ENCODE assay signal across 2 cellular contexts in the genomic region with DNA sequence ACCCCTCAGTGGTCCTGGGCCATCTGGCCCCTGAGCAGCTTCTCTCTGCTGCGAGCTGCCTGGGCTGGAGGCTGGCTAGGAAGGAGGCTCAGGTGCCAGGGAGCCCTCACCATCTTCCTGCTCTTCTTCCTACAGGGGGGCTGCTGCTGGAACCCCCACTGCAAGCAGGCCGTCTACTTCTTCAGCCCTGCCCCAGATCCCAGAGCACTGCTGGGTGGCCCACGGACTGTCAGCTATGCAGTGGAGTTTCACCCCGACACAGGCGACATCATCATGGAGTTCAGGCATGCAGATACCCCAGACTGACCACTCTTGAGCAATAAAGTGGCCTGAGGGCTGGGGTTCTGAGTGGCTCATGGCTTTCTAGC.
TF ChIP-seq lines count a peak whose summit lies in the region.

No MANE protein-coding gene starts in this region.

TF ChIP-seq in HepG2, 621 proteins besides CTCF, POLR2A, EP300 and RAD21:
- peak; percentile 1 for TF ChIP-seq AGO2 (optimal IDR thresholded peaks at IDR 0.05; ENCODE audit: low read depth, low read length)
- no peak for TF ChIP-seq SRSF4 (IDR thresholded peaks at IDR 0.05; ENCODE audit: low read depth, low read length, poor library complexity, severe bottlenecking)

TF ChIP-seq in GM12878, 131 proteins besides CTCF, POLR2A, EP300 and RAD21:
- TF ChIP-seq POU2F2 (IDR thresholded peaks at IDR 0.05; ENCODE audit: borderline replicate concordance, low read depth, low read length) (no peak), BRCA1 (IDR thresholded peaks at IDR 0.05; ENCODE audit: low read depth, low read length) (no peak), TCF12 (IDR thresholded peaks at IDR 0.05; ENCODE audit: low read depth, low read length) (no peak), SMAD1 (IDR thresholded peaks at IDR 0.05; ENCODE audit: low read depth, partially characterized antibody) (no peak), TARDBP (IDR thresholded peaks at IDR 0.05; ENCODE audit: borderline replicate concordance) (no peak), RBBP5 (conservative IDR thresholded peaks at IDR 0.05) (no peak), NFYA (IDR thresholded peaks at IDR 0.05; ENCODE audit: borderline replicate concordance, low read depth, low read length) (no peak), RB1 (IDR thresholded peaks at IDR 0.05; ENCODE audit: borderline replicate concordance) (no peak), ASH2L (IDR thresholded peaks at IDR 0.05; ENCODE audit: borderline replicate concordance, low read depth) (no peak), IRF4 (IDR thresholded peaks at IDR 0.05; ENCODE audit: low read depth, low read length) (no peak), ZNF207 (IDR thresholded peaks at IDR 0.05; ENCODE audit: borderline replicate concordance) (no peak), MXI1 (IDR thresholded peaks at IDR 0.05; ENCODE audit: low read depth, low read length) (no peak), JUNB (IDR thresholded peaks at IDR 0.05) (no peak), CREM (IDR thresholded peaks at IDR 0.05; ENCODE audit: low read depth) (no peak), SREBF2 (IDR thresholded peaks at IDR 0.05; ENCODE audit: low read length) (no peak)
- TF ChIP-seq, protein P1, sequence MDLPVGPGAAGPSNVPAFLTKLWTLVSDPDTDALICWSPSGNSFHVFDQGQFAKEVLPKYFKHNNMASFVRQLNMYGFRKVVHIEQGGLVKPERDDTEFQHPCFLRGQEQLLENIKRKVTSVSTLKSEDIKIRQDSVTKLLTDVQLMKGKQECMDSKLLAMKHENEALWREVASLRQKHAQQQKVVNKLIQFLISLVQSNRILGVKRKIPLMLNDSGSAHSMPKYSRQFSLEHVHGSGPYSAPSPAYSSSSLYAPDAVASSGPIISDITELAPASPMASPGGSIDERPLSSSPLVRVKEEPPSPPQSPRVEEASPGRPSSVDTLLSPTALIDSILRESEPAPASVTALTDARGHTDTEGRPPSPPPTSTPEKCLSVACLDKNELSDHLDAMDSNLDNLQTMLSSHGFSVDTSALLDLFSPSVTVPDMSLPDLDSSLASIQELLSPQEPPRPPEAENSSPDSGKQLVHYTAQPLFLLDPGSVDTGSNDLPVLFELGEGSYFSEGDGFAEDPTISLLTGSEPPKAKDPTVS (IDR thresholded peaks at IDR 0.05; ENCODE audit: low read depth, low read length): no peak
- TF ChIP-seq, protein P2, sequence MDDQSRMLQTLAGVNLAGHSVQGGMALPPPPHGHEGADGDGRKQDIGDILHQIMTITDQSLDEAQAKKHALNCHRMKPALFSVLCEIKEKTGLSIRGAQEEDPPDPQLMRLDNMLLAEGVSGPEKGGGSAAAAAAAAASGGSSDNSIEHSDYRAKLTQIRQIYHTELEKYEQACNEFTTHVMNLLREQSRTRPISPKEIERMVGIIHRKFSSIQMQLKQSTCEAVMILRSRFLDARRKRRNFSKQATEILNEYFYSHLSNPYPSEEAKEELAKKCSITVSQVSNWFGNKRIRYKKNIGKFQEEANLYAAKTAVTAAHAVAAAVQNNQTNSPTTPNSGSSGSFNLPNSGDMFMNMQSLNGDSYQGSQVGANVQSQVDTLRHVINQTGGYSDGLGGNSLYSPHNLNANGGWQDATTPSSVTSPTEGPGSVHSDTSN (IDR thresholded peaks at IDR 0.05; ENCODE audit: insufficient replicate concordance, low read depth, low read length): no peak
- TF ChIP-seq, protein P3, sequence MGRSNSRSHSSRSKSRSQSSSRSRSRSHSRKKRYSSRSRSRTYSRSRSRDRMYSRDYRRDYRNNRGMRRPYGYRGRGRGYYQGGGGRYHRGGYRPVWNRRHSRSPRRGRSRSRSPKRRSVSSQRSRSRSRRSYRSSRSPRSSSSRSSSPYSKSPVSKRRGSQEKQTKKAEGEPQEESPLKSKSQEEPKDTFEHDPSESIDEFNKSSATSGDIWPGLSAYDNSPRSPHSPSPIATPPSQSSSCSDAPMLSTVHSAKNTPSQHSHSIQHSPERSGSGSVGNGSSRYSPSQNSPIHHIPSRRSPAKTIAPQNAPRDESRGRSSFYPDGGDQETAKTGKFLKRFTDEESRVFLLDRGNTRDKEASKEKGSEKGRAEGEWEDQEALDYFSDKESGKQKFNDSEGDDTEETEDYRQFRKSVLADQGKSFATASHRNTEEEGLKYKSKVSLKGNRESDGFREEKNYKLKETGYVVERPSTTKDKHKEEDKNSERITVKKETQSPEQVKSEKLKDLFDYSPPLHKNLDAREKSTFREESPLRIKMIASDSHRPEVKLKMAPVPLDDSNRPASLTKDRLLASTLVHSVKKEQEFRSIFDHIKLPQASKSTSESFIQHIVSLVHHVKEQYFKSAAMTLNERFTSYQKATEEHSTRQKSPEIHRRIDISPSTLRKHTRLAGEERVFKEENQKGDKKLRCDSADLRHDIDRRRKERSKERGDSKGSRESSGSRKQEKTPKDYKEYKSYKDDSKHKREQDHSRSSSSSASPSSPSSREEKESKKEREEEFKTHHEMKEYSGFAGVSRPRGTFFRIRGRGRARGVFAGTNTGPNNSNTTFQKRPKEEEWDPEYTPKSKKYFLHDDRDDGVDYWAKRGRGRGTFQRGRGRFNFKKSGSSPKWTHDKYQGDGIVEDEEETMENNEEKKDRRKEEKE (IDR thresholded peaks at IDR 0.05): no peak
- TF ChIP-seq, protein P4, sequence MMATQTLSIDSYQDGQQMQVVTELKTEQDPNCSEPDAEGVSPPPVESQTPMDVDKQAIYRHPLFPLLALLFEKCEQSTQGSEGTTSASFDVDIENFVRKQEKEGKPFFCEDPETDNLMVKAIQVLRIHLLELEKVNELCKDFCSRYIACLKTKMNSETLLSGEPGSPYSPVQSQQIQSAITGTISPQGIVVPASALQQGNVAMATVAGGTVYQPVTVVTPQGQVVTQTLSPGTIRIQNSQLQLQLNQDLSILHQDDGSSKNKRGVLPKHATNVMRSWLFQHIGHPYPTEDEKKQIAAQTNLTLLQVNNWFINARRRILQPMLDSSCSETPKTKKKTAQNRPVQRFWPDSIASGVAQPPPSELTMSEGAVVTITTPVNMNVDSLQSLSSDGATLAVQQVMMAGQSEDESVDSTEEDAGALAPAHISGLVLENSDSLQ (IDR thresholded peaks at IDR 0.05): no peak
- TF ChIP-seq, protein P5, sequence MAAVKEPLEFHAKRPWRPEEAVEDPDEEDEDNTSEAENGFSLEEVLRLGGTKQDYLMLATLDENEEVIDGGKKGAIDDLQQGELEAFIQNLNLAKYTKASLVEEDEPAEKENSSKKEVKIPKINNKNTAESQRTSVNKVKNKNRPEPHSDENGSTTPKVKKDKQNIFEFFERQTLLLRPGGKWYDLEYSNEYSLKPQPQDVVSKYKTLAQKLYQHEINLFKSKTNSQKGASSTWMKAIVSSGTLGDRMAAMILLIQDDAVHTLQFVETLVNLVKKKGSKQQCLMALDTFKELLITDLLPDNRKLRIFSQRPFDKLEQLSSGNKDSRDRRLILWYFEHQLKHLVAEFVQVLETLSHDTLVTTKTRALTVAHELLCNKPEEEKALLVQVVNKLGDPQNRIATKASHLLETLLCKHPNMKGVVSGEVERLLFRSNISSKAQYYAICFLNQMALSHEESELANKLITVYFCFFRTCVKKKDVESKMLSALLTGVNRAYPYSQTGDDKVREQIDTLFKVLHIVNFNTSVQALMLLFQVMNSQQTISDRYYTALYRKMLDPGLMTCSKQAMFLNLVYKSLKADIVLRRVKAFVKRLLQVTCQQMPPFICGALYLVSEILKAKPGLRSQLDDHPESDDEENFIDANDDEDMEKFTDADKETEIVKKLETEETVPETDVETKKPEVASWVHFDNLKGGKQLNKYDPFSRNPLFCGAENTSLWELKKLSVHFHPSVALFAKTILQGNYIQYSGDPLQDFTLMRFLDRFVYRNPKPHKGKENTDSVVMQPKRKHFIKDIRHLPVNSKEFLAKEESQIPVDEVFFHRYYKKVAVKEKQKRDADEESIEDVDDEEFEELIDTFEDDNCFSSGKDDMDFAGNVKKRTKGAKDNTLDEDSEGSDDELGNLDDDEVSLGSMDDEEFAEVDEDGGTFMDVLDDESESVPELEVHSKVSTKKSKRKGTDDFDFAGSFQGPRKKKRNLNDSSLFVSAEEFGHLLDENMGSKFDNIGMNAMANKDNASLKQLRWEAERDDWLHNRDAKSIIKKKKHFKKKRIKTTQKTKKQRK (IDR thresholded peaks at IDR 0.05; ENCODE audit: low read depth, low read length): no peak
TF ChIP-seq in GM12878: peak in this region for 0.
